8 cellular contexts compared by ENCODE assay signal in genomic region chr2:215931256-215931903, GRCh38.
DNase-seq lines count a peak whose midpoint lies in the region; ATAC-seq and TF ChIP-seq lines count a peak whose summit lies in the region.

No MANE protein-coding gene starts in this region.

- H3K9me3 ChIP-seq in Peyer's patch, result no peaks in the 10 kb centered on the region

- TF ChIP-seq RAD21 in Ishikawa (IDR thresholded peaks at IDR 0.05; ENCODE audit: low read depth), result peak; percentile 88

- H3K27me3 ChIP-seq in Peyer's patch, result no peaks in the 10 kb centered on the region

- peaks cover 12% of the 10 kb centered on the region for H3K4me1 Mint-ChIP-seq in activated T-cell treated with anti-CD3 and anti-CD28 coated beads, Interleukin-2, amount 50 U/mL, for 72 hours (ENCODE audit: low read depth)
- H3K4me1 Mint-ChIP-seq in osteocyte (ENCODE audit: unreplicated experiment), result peaks cover 20% of the 10 kb centered on the region

- H3K4me3 Mint-ChIP-seq in activated T-cell treated with anti-CD3 and anti-CD28 coated beads, Interleukin-2, amount 50 U/mL, for 72 hours, result no peak overlapping the region
- H3K4me3 Mint-ChIP-seq in osteocyte (ENCODE audit: unreplicated experiment), result no peak overlapping the region

- H3K4me3 ChIP-seq in Peyer's patch (no peak overlapping the region), foreskin fibroblast (ENCODE audit: low read depth in 1 of 2, low read length in 2 of 2) (no peak overlapping the region)

- ATAC-seq in GM21576 (IDR thresholded peaks at IDR 0.05; ENCODE audit: unreplicated experiment), result peak; percentile 93
- peak; percentile 45 to 70 for ATAC-seq in activated T-cell treated with anti-CD3 and anti-CD28 coated beads, Interleukin-2, amount 50 U/mL, for 72 hours (replicated peaks in 1 of 2)
- ATAC-seq in HG03439 (IDR thresholded peaks at IDR 0.05; ENCODE audit: unreplicated experiment), result no peak

- H3K27me3 Mint-ChIP-seq in activated T-cell treated with anti-CD3 and anti-CD28 coated beads, Interleukin-2, amount 50 U/mL, for 72 hours (ENCODE audit: low read depth), result peaks cover 21% of the 10 kb centered on the region
- H3K27me3 Mint-ChIP-seq in osteocyte (ENCODE audit: unreplicated experiment), result no peaks in the 10 kb centered on the region

- TF ChIP-seq CTCF in Peyer's patch (IDR thresholded peaks at IDR 0.05), result peak; percentile 44 to 83 (median 82)
- peak; percentile 93 for TF ChIP-seq CTCF in foreskin fibroblast (IDR thresholded peaks at IDR 0.05; ENCODE audit: low read depth, low read length)
- TF ChIP-seq CTCF in osteocyte (IDR thresholded peaks at IDR 0.05), result peak; percentile 95

- H3K36me3 Mint-ChIP-seq in activated T-cell treated with anti-CD3 and anti-CD28 coated beads, Interleukin-2, amount 50 U/mL, for 72 hours (ENCODE audit: insufficient read depth in 2 of 2), result no peaks in the 10 kb centered on the region
- no peaks in the 10 kb centered on the region for H3K36me3 Mint-ChIP-seq in osteocyte (ENCODE audit: unreplicated experiment)

- H3K36me3 ChIP-seq in Peyer's patch, result no peaks in the 10 kb centered on the region

- H3K27ac ChIP-seq in Peyer's patch, result no peak overlapping the region

- H3K27ac Mint-ChIP-seq in activated T-cell treated with anti-CD3 and anti-CD28 coated beads, Interleukin-2, amount 50 U/mL, for 72 hours, result no peak overlapping the region
- no peak overlapping the region for H3K27ac Mint-ChIP-seq in osteocyte (ENCODE audit: unreplicated experiment)

- no peak for TF ChIP-seq EP300 in Ishikawa (IDR thresholded peaks at IDR 0.05; ENCODE audit: borderline replicate concordance)

- TF ChIP-seq POLR2A in Peyer's patch (IDR thresholded peaks at IDR 0.05), result no peak

- DNase-seq in Daoy (ENCODE audit: low read depth) (peak; percentile 71), Peyer's patch (peak in 2 of 3 donors; percentile 39 to 79), foreskin fibroblast (peak; percentile 70 to 89), osteocyte (ENCODE audit: extremely low spot score, unreplicated experiment) (peak; percentile 85)
- peak; percentile 53 to 63 for DNase-seq in activated T-cell treated with anti-CD3 and anti-CD28 coated beads, Interleukin-2, amount 50 U/mL, for 72 hours

- H3K4me1 ChIP-seq in Peyer's patch, result no peaks in the 10 kb centered on the region

- no peaks in the 10 kb centered on the region for H3K9me3 Mint-ChIP-seq in activated T-cell treated with anti-CD3 and anti-CD28 coated beads, Interleukin-2, amount 50 U/mL, for 72 hours
- no peaks in the 10 kb centered on the region for H3K9me3 Mint-ChIP-seq in osteocyte (ENCODE audit: unreplicated experiment)

TF ChIP-seq in Ishikawa, 13 proteins besides CTCF, POLR2A, EP300 and RAD21:
- TF ChIP-seq FOXM1 (IDR thresholded peaks at IDR 0.05; ENCODE audit: borderline replicate concordance, low read depth) (no peak), EGR1 (IDR thresholded peaks at IDR 0.05) (no peak), CREB1 (IDR thresholded peaks at IDR 0.05; ENCODE audit: low read depth) (no peak), TCF12 (IDR thresholded peaks at IDR 0.05; ENCODE audit: low read depth) (no peak)
